25 cellular contexts compared by ENCODE assay signal in genomic region chr3:193746832-193747231, GRCh38.
"Had no signal": no experiment of that assay in that cellular context is flagged by ENCODE, and none has a peak within 500 bp of the region (broad histone marks: within the 10 kb centered on the region; RNA-seq: fewer than 3 reads in every experiment).

No MANE protein-coding gene starts in this region.

- H3K36me3 ChIP-seq: esophagus muscularis mucosa, gastroesophageal sphincter, heart left ventricle, left ventricle myocardium inferior, lower lobe of right lung had no signal

- H3K9me3 Mint-ChIP-seq: immature natural killer cell had no signal

- H3K4me3 ChIP-seq: coronary artery, dorsolateral prefrontal cortex, esophagus muscularis mucosa, gastroesophageal sphincter, heart left ventricle, hepatocyte, left ventricle myocardium inferior, lower lobe of right lung had no signal

- H3K4me3 Mint-ChIP-seq: immature natural killer cell; naive thymus-derived CD4-positive, alpha-beta T cell had no signal

- FAIRE-seq: colon, endothelial cell of umbilical vein, frontal cortex, kidney had no signal

- H3K27ac Mint-ChIP-seq: naive thymus-derived CD4-positive, alpha-beta T cell had no signal

- H3K9me3 ChIP-seq: esophagus muscularis mucosa, heart left ventricle, left ventricle myocardium inferior, lower lobe of right lung had no signal

- DNase-seq: dermis blood vessel endothelial cell; dorsolateral prefrontal cortex; effector CD4-positive, alpha-beta T cell; effector memory CD4-positive, alpha-beta T cell; foreskin keratinocyte; heart left ventricle; hypothalamus; immature natural killer cell; islet precursor cell; kidney; kidney glomerular epithelial cell; left colon; left ventricle myocardium inferior; lower lobe of right lung; mesenchymal stem cell; midbrain; naive thymus-derived CD4-positive, alpha-beta T cell had no signal

- H3K27ac ChIP-seq: coronary artery, dorsolateral prefrontal cortex, esophagus muscularis mucosa, foreskin keratinocyte, gastroesophageal sphincter, heart left ventricle, left ventricle myocardium inferior, lower lobe of right lung had no signal

- H3K36me3 Mint-ChIP-seq: immature natural killer cell had no signal

- ATAC-seq: foreskin keratinocyte; gastroesophageal sphincter; heart left ventricle; left colon; left lobe of liver; lower lobe of right lung; naive thymus-derived CD4-positive, alpha-beta T cell had no signal

- H3K27me3 ChIP-seq: esophagus muscularis mucosa, gastroesophageal sphincter, heart left ventricle, hepatocyte had no signal

- H3K4me1 ChIP-seq: esophagus muscularis mucosa, foreskin keratinocyte, gastroesophageal sphincter had no signal
